ENCODE assay signal across 8 cellular contexts in genomic region chr2:42359894-42360483, GRCh38. TPM values are rescaled to one million over a fixed set of nuclear protein-coding genes. Genes with fewer than 3 reads are reported as not detected.
DNase-seq lines count a peak whose midpoint lies in the region; ATAC-seq and TF ChIP-seq lines count a peak whose summit lies in the region.

No MANE protein-coding gene starts in this region.

- TF ChIP-seq POLR2A in suprapubic skin (IDR thresholded peaks at IDR 0.05), result no peak

- no peak for TF ChIP-seq EP300 in suprapubic skin (IDR thresholded peaks at IDR 0.05)

- peaks cover 13% of the 10 kb centered on the region for H3K36me3 Mint-ChIP-seq in activated naive CD4-positive, alpha-beta T cell treated with anti-CD3 and anti-CD28 coated beads, Interleukin-2, amount 10 ng/mL, durations not matched to agents 7 days and 5 days
- no peaks in the 10 kb centered on the region for H3K36me3 Mint-ChIP-seq in immature natural killer cell

- 6% methylated on average over 13 of the region's 13 CpGs for WGBS in suprapubic skin

- no peaks in the 10 kb centered on the region for H3K9me3 ChIP-seq in suprapubic skin

- peak overlapping the region; percentile 95 for H3K4me3 ChIP-seq in suprapubic skin

- ATAC-seq in HG02938 (IDR thresholded peaks at IDR 0.05; ENCODE audit: unreplicated experiment), result no peak

- CTCF ChIA-PET in activated naive CD4-positive, alpha-beta T cell treated with anti-CD3 and anti-CD28 coated beads, Interleukin-2, amount 10 ng/mL, durations not matched to agents 7 days and 5 days (lab: Charles Lee), result interaction anchor here (0.7 kb wide), 1 partner anchor 264 kb away, joined by 3 read pairs; no protein-coding TSS in a partner anchor

- H3K4me1 Mint-ChIP-seq in activated naive CD4-positive, alpha-beta T cell treated with anti-CD3 and anti-CD28 coated beads, Interleukin-2, amount 10 ng/mL, durations not matched to agents 7 days and 5 days, result peaks cover 50% of the 10 kb centered on the region
- H3K4me1 Mint-ChIP-seq in immature natural killer cell, result peaks cover 55 to 71% of the 10 kb centered on the region in 2 donors

- no peaks in the 10 kb centered on the region for H3K9me3 Mint-ChIP-seq in activated naive CD4-positive, alpha-beta T cell treated with anti-CD3 and anti-CD28 coated beads, Interleukin-2, amount 10 ng/mL, durations not matched to agents 7 days and 5 days
- no peaks in the 10 kb centered on the region for H3K9me3 Mint-ChIP-seq in immature natural killer cell

- H3K27me3 Mint-ChIP-seq in activated naive CD4-positive, alpha-beta T cell treated with anti-CD3 and anti-CD28 coated beads, Interleukin-2, amount 10 ng/mL, durations not matched to agents 7 days and 5 days, result no peaks in the 10 kb centered on the region
- peaks cover 0 to 15% (median 8%) of the 10 kb centered on the region in 3 donors for H3K27me3 Mint-ChIP-seq in immature natural killer cell (ENCODE audit: low read depth in 3 of 3)

- H3K4me3 Mint-ChIP-seq in activated naive CD4-positive, alpha-beta T cell treated with anti-CD3 and anti-CD28 coated beads, Interleukin-2, amount 10 ng/mL, durations not matched to agents 7 days and 5 days, result peak overlapping the region; percentile 84
- peak overlapping the region; percentile 87 to 96 (median 92) for H3K4me3 Mint-ChIP-seq in immature natural killer cell

- H3K27ac ChIP-seq in suprapubic skin, result peak overlapping the region; percentile 96

- no peaks in the 10 kb centered on the region for H3K27me3 ChIP-seq in suprapubic skin

- no peak for TF ChIP-seq CTCF in suprapubic skin (IDR thresholded peaks at IDR 0.05)

- peaks cover 34% of the 10 kb centered on the region for H3K4me1 ChIP-seq in suprapubic skin

- H3K27ac Mint-ChIP-seq in activated naive CD4-positive, alpha-beta T cell treated with anti-CD3 and anti-CD28 coated beads, Interleukin-2, amount 10 ng/mL, durations not matched to agents 7 days and 5 days, result peak overlapping the region; percentile 98
- peak overlapping the region; percentile 95 to 97 (median 96) for H3K27ac Mint-ChIP-seq in immature natural killer cell

- DNase-seq in CMK (ENCODE audit: low read depth) (peak; percentile 39), Kasumi-1 (lab: John Stamatoyannopoulos, UW) (peak; percentile 46 to 53), immature natural killer cell (peak; percentile 19 to 29 (median 22)), suprapubic skin (ENCODE audit: low spot score in 2 of 2) (no peak), activated gamma-delta T cell treated with Interleukin-2 at 50 U/mL for 16 hours (no peak), HPDE6-E6E7 (ENCODE audit: extremely low spot score) (no peak)
- no peak for DNase-seq in activated naive CD4-positive, alpha-beta T cell treated with anti-CD3 and anti-CD28 coated beads, Interleukin-2, amount 10 ng/mL, durations not matched to agents 7 days and 5 days

- H3K36me3 ChIP-seq in suprapubic skin, result no peaks in the 10 kb centered on the region

RNA-seq across cellular contexts. Expression of gene COX7A2L, which starts 1.0 kb away (rescaled TPM):
- polyA plus RNA-seq in immature natural killer cell, result 100 to 1,000 TPM; 172 to 205 (median 202) TPM
- total RNA-seq in suprapubic skin, result 100 to 1,000 TPM in 2 of 4 donors, 10 to 100 TPM in 2; 69.3 to 112 (median 99.0) TPM

Comparison
In these comparisons a context has a peak if more than half of its experiments do, and no peak if none do; other contexts are left out.
1. DNase-seq: peak in CMK (single experiment), Kasumi-1 (2 of 2) and immature natural killer cell (3 of 3); none in activated naive CD4-positive, alpha-beta T cell treated with anti-CD3 and anti-CD28 coated beads, Interleukin-2, amount 10 ng/mL, durations not matched to agents 7 days and 5 days (single experiment), suprapubic skin (0 of 2), activated gamma-delta T cell treated with Interleukin-2 at 50 U/mL for 16 hours (single experiment) and HPDE6-E6E7 (single experiment).